Comparison of ENCODE assay signal across 18 cellular contexts in genomic region chr17:61072648-61073047, GRCh38.
"Had no signal": no experiment of that assay in that cellular context is flagged by ENCODE, and none has a peak within 500 bp of the region (broad histone marks: within the 10 kb centered on the region; RNA-seq: fewer than 3 reads in every experiment).

No MANE protein-coding gene starts in this region.

- DNase-seq: activated CD4-positive, alpha-beta T cell treated with anti-CD3 and anti-CD28 coated beads, Interleukin-2, amount 50 U/mL, for 4 hours; activated naive CD4-positive, alpha-beta T cell treated with anti-CD3 and anti-CD28 coated beads, Interleukin-2, amount 10 ng/mL, durations not matched to agents 7 days and 5 days; activated naive CD8-positive, alpha-beta T cell treated with anti-CD3 and anti-CD28 coated beads, Interleukin-2, amount 50 U/mL, for 24 hours; activated T-cell treated with anti-CD3 and anti-CD28 coated beads for 4 hours; dermis blood vessel endothelial cell; effector memory CD4-positive, alpha-beta T cell; foreskin fibroblast; natural killer cell; pancreas; stimulated activated CD4-positive, alpha-beta T cell treated with anti-CD3 and anti-CD28 coated beads, Interleukin-4, amount 100 ng/mL, for 4 hours; testis; upper lobe of left lung had no signal

- H3K36me3 ChIP-seq: cardiac muscle cell, neutrophil, pancreas had no signal

- H3K9me3 ChIP-seq: neutrophil, pancreas, testis, upper lobe of left lung had no signal

- H3K4me3 ChIP-seq: cardiac muscle cell, pancreas, SK-N-MC, testis, upper lobe of left lung had no signal

- H3K4me1 ChIP-seq: pancreas, testis had no signal

- ATAC-seq: activated naive CD8-positive, alpha-beta T cell treated with anti-CD3 and anti-CD28 coated beads, Interleukin-2, amount 50 U/mL, for 24 hours; activated T-helper 17 cell treated with anti-CD3 and anti-CD28 coated beads, Interleukin-2, amount 50 U/mL, for 72 hours; natural killer cell; pancreas; sciatic nerve; stimulated activated memory B cell treated with anti-CD40 and anti-IgM and Interleukin-4, amounts not matched to agents 10 μg/mL and 1 μg/mL and 100 μg/mL, for 72 hours had no signal

- H3K27me3 ChIP-seq: cardiac muscle cell, neutrophil, pancreas, testis, upper lobe of left lung had no signal

- H3K27ac ChIP-seq: cardiac muscle cell, neutrophil, pancreas, SK-N-MC, testis, upper lobe of left lung had no signal
